30 cellular contexts compared by ENCODE assay signal in genomic region chr12:6782903-6783571, GRCh38. TPM values are rescaled to one million over a fixed set of nuclear protein-coding genes. Genes with fewer than 3 reads are reported as not detected.
DNase-seq lines count a peak whose midpoint lies in the region; ATAC-seq, FAIRE-seq and TF ChIP-seq lines count a peak whose summit lies in the region.
"Had no signal": no experiment of that assay in that cellular context is flagged by ENCODE, and none has a peak within 500 bp of the region (broad histone marks: within the 10 kb centered on the region; RNA-seq: fewer than 3 reads in every experiment).

No MANE protein-coding gene starts in this region.

- peaks cover 15 to 92% (median 81%) of the 10 kb centered on the region in 11 experiments for H3K27me3 ChIP-seq in BLaER1 treated with 17β-estradiol and CSF1 and Interleukin-3, amounts not matched to agents 10 nM and 100 nM
- H3K27me3 ChIP-seq in naive thymus-derived CD4-positive, alpha-beta T cell (ENCODE audit: control insufficient read depth in 2 of 2, insufficient read depth in 2 of 2, low read length in 2 of 2): no peaks in the 10 kb centered on the region
- H3K27me3 ChIP-seq: thyroid gland had no signal

- H3K36me3 ChIP-seq in BLaER1 treated with 17β-estradiol and CSF1 and Interleukin-3, amounts not matched to agents 10 nM and 100 nM: no peaks in the 10 kb centered on the region
- no peaks in the 10 kb centered on the region for H3K36me3 ChIP-seq in naive thymus-derived CD4-positive, alpha-beta T cell (ENCODE audit: control insufficient read depth in 2 of 3, insufficient read depth in 3 of 3, low read length in 3 of 3)
- H3K36me3 ChIP-seq: prostate gland, thyroid gland had no signal

- CTCF ChIA-PET in activated CD4-positive, alpha-beta T cell treated with anti-CD3 and anti-CD28 coated beads for 36 hours (lab: Charles Lee): interaction anchor here (0.5 to 4.7 kb wide), 14 partner anchors 6 to 216 kb away, joined by 3 to 37 read pairs (median 3); partner anchors contain the start of genes CD4, LAG3 and MLF2
- CTCF ChIA-PET in T-cell (lab: Charles Lee): interaction anchor here in 1 of 2 donors (0.6 to 2.7 kb wide), 2 partner anchors 30 to 165 kb away, joined by 4 to 10 read pairs; partner anchors contain the start of gene MLF2
- CTCF ChIA-PET in naive thymus-derived CD4-positive, alpha-beta T cell (lab: Charles Lee): interaction anchor here (0.6 to 5.1 kb wide), 7 partner anchors 9 to 173 kb away, joined by 3 to 24 read pairs (median 3); partner anchors contain the start of genes CDCA3, MLF2, PTMS and USP5

- ATAC-seq in activated CD4-positive, alpha-beta T cell treated with anti-CD3 and anti-CD28 coated beads for 36 hours: no peak
- no peak for ATAC-seq in T-cell (replicated peaks in 1 of 4)
- ATAC-seq in naive thymus-derived CD4-positive, alpha-beta T cell: no peak
- no peak for ATAC-seq in GM18907 (IDR thresholded peaks at IDR 0.05; ENCODE audit: unreplicated experiment)
- ATAC-seq: esophagus mucosa; GM12878; left ventricle myocardium superior; PC-3; stimulated activated naive B cell treated with anti-CD40 and anti-IgM and Interleukin-4, amounts not matched to agents 10 μg/mL and 1 μg/mL and 100 μg/mL, for 72 hours had no signal

- peak overlapping the region in 4 of 11 experiments; percentile 1 to 37 (median 22); a peak in 2 of 22 replicates for H3K9ac ChIP-seq in BLaER1 treated with 17β-estradiol and CSF1 and Interleukin-3, amounts not matched to agents 10 nM and 100 nM

- peak overlapping the region; percentile 22 for H3K4me3 Mint-ChIP-seq in activated CD4-positive, alpha-beta T cell treated with anti-CD3 and anti-CD28 coated beads for 36 hours
- H3K4me3 Mint-ChIP-seq in T-cell: peak overlapping the region in 1 of 3 donors; percentile 59
- H3K4me3 Mint-ChIP-seq in naive thymus-derived CD4-positive, alpha-beta T cell: peak overlapping the region; percentile 14 to 69 (median 57)
- H3K4me3 Mint-ChIP-seq: activated naive CD8-positive, alpha-beta T cell; stimulated activated naive B cell treated with anti-CD40 and anti-IgM and Interleukin-4, amounts not matched to agents 10 μg/mL and 1 μg/mL and 100 μg/mL, for 72 hours had no signal

- FAIRE-seq in H54 (lab: Jason Lieb, UNC): no peak
- FAIRE-seq: frontal cortex, GM12878 had no signal

- intact Hi-C loops in activated CD4-positive, alpha-beta T cell treated with anti-CD3 and anti-CD28 coated beads for 36 hours (cut with DNase I, micrococcal nuclease): loop anchor here in 1 of 2 experiments (5.0 kb wide), 1 partner anchor 341 kb away; the partner anchor contains the start of gene CD27
- intact Hi-C loops in naive thymus-derived CD4-positive, alpha-beta T cell (cut with micrococcal nuclease): loop anchor here in 1 of 2 donors (1.0 kb wide), 2 partner anchors 10 to 11 kb away; partner anchors contain the start of gene LAG3

- POLR2A ChIA-PET in activated CD4-positive, alpha-beta T cell treated with anti-CD3 and anti-CD28 coated beads for 36 hours (lab: Charles Lee): interaction anchor here (1.1 to 1.3 kb wide), 3 partner anchors 9 to 161 kb away, joined by 3 to 4 read pairs (median 3); partner anchors contain the start of genes C12orf57 and RNU7-1
- POLR2A ChIA-PET in T-cell (lab: Charles Lee): interaction anchor here in 1 of 2 donors (0.6 kb wide), 1 partner anchor 19 kb away, joined by 3 read pairs; no protein-coding TSS in a partner anchor
- POLR2A ChIA-PET in naive thymus-derived CD4-positive, alpha-beta T cell (lab: Charles Lee): interaction anchor here (0.6 to 5.1 kb wide), 11 partner anchors 9 to 94 kb away, joined by 3 to 40 read pairs (median 4); partner anchors contain the start of genes LAG3, MLF2 and ZNF384

- peaks cover 86% of the 10 kb centered on the region for H3K4me1 Mint-ChIP-seq in activated CD4-positive, alpha-beta T cell treated with anti-CD3 and anti-CD28 coated beads for 36 hours
- H3K4me1 Mint-ChIP-seq in T-cell: peaks cover 56 to 74% (median 57%) of the 10 kb centered on the region in 3 donors
- H3K4me1 Mint-ChIP-seq in naive thymus-derived CD4-positive, alpha-beta T cell: peaks cover 41 to 87% (median 84%) of the 10 kb centered on the region in 7 donors

- TF ChIP-seq POLR2A in H54 (IDR thresholded peaks at IDR 0.05; ENCODE audit: low read depth, low read length): no peak

- H3K4me1 ChIP-seq in BLaER1 treated with 17β-estradiol and CSF1 and Interleukin-3, amounts not matched to agents 10 nM and 100 nM: peaks cover 53 to 78% (median 68%) of the 10 kb centered on the region in 10 experiments
- peaks cover 4 to 82% of the 10 kb centered on the region in 2 donors for H3K4me1 ChIP-seq in naive thymus-derived CD4-positive, alpha-beta T cell (ENCODE audit: control insufficient read depth in 2 of 2, insufficient read depth in 2 of 2, low read length in 2 of 2)

- peak; percentile 52 for DNase-seq in activated CD4-positive, alpha-beta T cell treated with anti-CD3 and anti-CD28 coated beads for 36 hours
- no peak for DNase-seq in activated CD4-positive, alpha-beta T cell treated with anti-CD3 and anti-CD28 coated beads, Interleukin-2, amount 50 U/mL, for 1 hour
- DNase-seq in T-cell: no peak
- DNase-seq in naive thymus-derived CD4-positive, alpha-beta T cell: peak in 1 of 9 donors; percentile 12
- no peak for DNase-seq in H54 (ENCODE audit: insufficient read length, low spot score)
- no peak for DNase-seq in NCI-H187 (lab: John Stamatoyannopoulos, UW)
- DNase-seq: AML-193; COR-L47; DMS79; effector CD8-positive, alpha-beta T cell; hippocampal formation; left ventricle myocardium superior; midbrain; NCI-H1105; NCI-H2081; NCI-H345; NCI-H82; PC-3; Right ventricle myocardium superior; stimulated activated naive B cell treated with anti-CD40 and anti-IgM and Interleukin-4, amounts not matched to agents 10 μg/mL and 1 μg/mL and 100 μg/mL, for 72 hours; thyroid gland had no signal

- peak overlapping the region; percentile 86 for H3K27ac Mint-ChIP-seq in activated CD4-positive, alpha-beta T cell treated with anti-CD3 and anti-CD28 coated beads for 36 hours
- peak overlapping the region; percentile 91 to 92 for H3K27ac Mint-ChIP-seq in T-cell
- H3K27ac Mint-ChIP-seq in naive thymus-derived CD4-positive, alpha-beta T cell: peak overlapping the region; percentile 90 to 98 (median 94)
- H3K27ac Mint-ChIP-seq: activated naive CD8-positive, alpha-beta T cell; stimulated activated naive B cell treated with anti-CD40 and anti-IgM and Interleukin-4, amounts not matched to agents 10 μg/mL and 1 μg/mL and 100 μg/mL, for 72 hours had no signal

- H3K27me3 Mint-ChIP-seq in activated CD4-positive, alpha-beta T cell treated with anti-CD3 and anti-CD28 coated beads for 36 hours: no peaks in the 10 kb centered on the region
- peaks cover 0 to 4% of the 10 kb centered on the region in 2 donors for H3K27me3 Mint-ChIP-seq in T-cell
- H3K27me3 Mint-ChIP-seq in naive thymus-derived CD4-positive, alpha-beta T cell: no peaks in the 10 kb centered on the region
- H3K27me3 Mint-ChIP-seq: activated naive CD8-positive, alpha-beta T cell had no signal

- H3K4me2 ChIP-seq in BLaER1 treated with 17β-estradiol and CSF1 and Interleukin-3, amounts not matched to agents 10 nM and 100 nM: peak overlapping the region; percentile 52 to 87 (median 68); a peak in 18 of 22 replicates

- no peaks in the 10 kb centered on the region for H3K9me3 ChIP-seq in BLaER1 treated with 17β-estradiol and CSF1 and Interleukin-3, amounts not matched to agents 10 nM and 100 nM (replicated peaks in 1 of 11)
- H3K9me3 ChIP-seq in naive thymus-derived CD4-positive, alpha-beta T cell (ENCODE audit: control insufficient read depth in 2 of 3, low read length in 3 of 3): no peaks in the 10 kb centered on the region
- H3K9me3 ChIP-seq: prostate gland, thyroid gland had no signal

- H3K36me3 Mint-ChIP-seq in activated CD4-positive, alpha-beta T cell treated with anti-CD3 and anti-CD28 coated beads for 36 hours (ENCODE audit: low read depth): peaks cover 6% of the 10 kb centered on the region
- no peaks in the 10 kb centered on the region for H3K36me3 Mint-ChIP-seq in T-cell
- peaks cover 0 to 5% (median 0%) of the 10 kb centered on the region in 5 donors for H3K36me3 Mint-ChIP-seq in naive thymus-derived CD4-positive, alpha-beta T cell
- H3K36me3 Mint-ChIP-seq: activated naive CD8-positive, alpha-beta T cell; stimulated activated naive B cell treated with anti-CD40 and anti-IgM and Interleukin-4, amounts not matched to agents 10 μg/mL and 1 μg/mL and 100 μg/mL, for 72 hours had no signal

- H3K4me3 ChIP-seq in BLaER1 treated with 17β-estradiol and CSF1 and Interleukin-3, amounts not matched to agents 10 nM and 100 nM: no peak overlapping the region; a peak in 2 of 20 replicates
- no peak overlapping the region for H3K4me3 ChIP-seq in naive thymus-derived CD4-positive, alpha-beta T cell (ENCODE audit: low read length)
- H3K4me3 ChIP-seq: GM12878, prostate gland, thyroid gland had no signal

- H4K20me1 ChIP-seq in BLaER1 treated with 17β-estradiol and CSF1 and Interleukin-3, amounts not matched to agents 10 nM and 100 nM: peaks cover 0 to 11% (median 0%) of the 10 kb centered on the region in 11 experiments; a peak in 5 of 22 replicates

- H3K9me3 Mint-ChIP-seq in activated CD4-positive, alpha-beta T cell treated with anti-CD3 and anti-CD28 coated beads for 36 hours (ENCODE audit: low read depth): no peaks in the 10 kb centered on the region
- H3K9me3 Mint-ChIP-seq in T-cell: no peaks in the 10 kb centered on the region
- no peaks in the 10 kb centered on the region for H3K9me3 Mint-ChIP-seq in naive thymus-derived CD4-positive, alpha-beta T cell
- H3K9me3 Mint-ChIP-seq: stimulated activated naive B cell treated with anti-CD40 and anti-IgM and Interleukin-4, amounts not matched to agents 10 μg/mL and 1 μg/mL and 100 μg/mL, for 72 hours had no signal

- H3K27ac ChIP-seq in BLaER1 treated with 17β-estradiol and CSF1 and Interleukin-3, amounts not matched to agents 10 nM and 100 nM: no peak overlapping the region
- H3K27ac ChIP-seq in naive thymus-derived CD4-positive, alpha-beta T cell (ENCODE audit: low read depth, low read length): peak overlapping the region; percentile 88
- H3K27ac ChIP-seq: prostate gland, thyroid gland had no signal

RNA-seq across cellular contexts. Expression of gene CD4, which starts 6.3 kb away (rescaled TPM):
- 100 to 1,000 TPM; 206 to 211 TPM for total RNA-seq in activated CD4-positive, alpha-beta T cell treated with anti-CD3 and anti-CD28 coated beads for 36 hours
- 100 to 1,000 TPM; 126 to 205 (median 154) TPM for total RNA-seq in T-cell
- 100 to 1,000 TPM; 164 to 267 (median 246) TPM for total RNA-seq in naive thymus-derived CD4-positive, alpha-beta T cell
- 100 to 1,000 TPM; 364 to 576 TPM for polyA plus RNA-seq in naive thymus-derived CD4-positive, alpha-beta T cell
- total RNA-seq: A172, PC-3 had no signal
- polyA plus RNA-seq: neural cell had no signal

RNA-seq across cellular contexts. Expression of gene LAG3, which starts 10.7 kb away (rescaled TPM):
- 10 to 100 TPM; 88.2 to 93.9 TPM for total RNA-seq in activated CD4-positive, alpha-beta T cell treated with anti-CD3 and anti-CD28 coated beads for 36 hours
- total RNA-seq in T-cell: 10 to 100 TPM in 1 of 5 donors, 1 to 10 TPM in 4; 3.7 to 10.6 (median 7.3) TPM
- total RNA-seq in naive thymus-derived CD4-positive, alpha-beta T cell: 10 to 100 TPM in 1 of 5 experiments, 1 to 10 TPM in 2, under 1 TPM in 2; 0.64 to 46.5 (median 1.7) TPM
- under 1 TPM; 0.26 to 0.69 TPM for polyA plus RNA-seq in naive thymus-derived CD4-positive, alpha-beta T cell
- total RNA-seq: A172, esophagus mucosa had no signal

RNA-seq across cellular contexts. Expression of gene PTMS, which starts 16.9 kb away (rescaled TPM):
- 100 to 1,000 TPM in 1 of 2 experiments, 10 to 100 TPM in 1; 62.2 to 105 TPM for total RNA-seq in activated CD4-positive, alpha-beta T cell treated with anti-CD3 and anti-CD28 coated beads for 36 hours
- 10 to 100 TPM in 3 of 5 donors, 1 to 10 TPM in 2; 6.5 to 15.9 (median 10.6) TPM for total RNA-seq in T-cell
- total RNA-seq in naive thymus-derived CD4-positive, alpha-beta T cell: 100 to 1,000 TPM in 1 of 5 experiments, 10 to 100 TPM in 1, 1 to 10 TPM in 3; 1.4 to 125 (median 3.5) TPM
- not detected for polyA plus RNA-seq in naive thymus-derived CD4-positive, alpha-beta T cell

RNA-seq across cellular contexts. Expression of gene MLF2, which starts 30.1 kb away (rescaled TPM):
- 100 to 1,000 TPM; 142 to 144 TPM for total RNA-seq in activated CD4-positive, alpha-beta T cell treated with anti-CD3 and anti-CD28 coated beads for 36 hours
- 100 to 1,000 TPM in 1 of 5 donors, 10 to 100 TPM in 4; 83.3 to 125 (median 88.4) TPM for total RNA-seq in T-cell
- 100 to 1,000 TPM in 3 of 5 experiments, 10 to 100 TPM in 2; 84.6 to 141 (median 117) TPM for total RNA-seq in naive thymus-derived CD4-positive, alpha-beta T cell
- 100 to 1,000 TPM; 122 to 134 TPM for polyA plus RNA-seq in naive thymus-derived CD4-positive, alpha-beta T cell

RNA-seq across cellular contexts. Expression of gene GPR162, which starts 38.6 kb away (rescaled TPM):
- under 1 TPM; 0.11 to 0.26 TPM for total RNA-seq in activated CD4-positive, alpha-beta T cell treated with anti-CD3 and anti-CD28 coated beads for 36 hours
- under 1 TPM in 2 of 5 donors, not detected in 3; 0.13 to 0.46 TPM for total RNA-seq in T-cell
- total RNA-seq in naive thymus-derived CD4-positive, alpha-beta T cell: 10 to 100 TPM in 1 of 5 experiments, 1 to 10 TPM in 1, under 1 TPM in 3; 0.30 to 10.5 (median 0.38) TPM
- not detected for polyA plus RNA-seq in naive thymus-derived CD4-positive, alpha-beta T cell
- total RNA-seq: GM12878, PC-3 had no signal
- polyA plus RNA-seq: GM12878 had no signal
